Comparison of ENCODE assay signal across 15 cellular contexts in the genomic region with DNA sequence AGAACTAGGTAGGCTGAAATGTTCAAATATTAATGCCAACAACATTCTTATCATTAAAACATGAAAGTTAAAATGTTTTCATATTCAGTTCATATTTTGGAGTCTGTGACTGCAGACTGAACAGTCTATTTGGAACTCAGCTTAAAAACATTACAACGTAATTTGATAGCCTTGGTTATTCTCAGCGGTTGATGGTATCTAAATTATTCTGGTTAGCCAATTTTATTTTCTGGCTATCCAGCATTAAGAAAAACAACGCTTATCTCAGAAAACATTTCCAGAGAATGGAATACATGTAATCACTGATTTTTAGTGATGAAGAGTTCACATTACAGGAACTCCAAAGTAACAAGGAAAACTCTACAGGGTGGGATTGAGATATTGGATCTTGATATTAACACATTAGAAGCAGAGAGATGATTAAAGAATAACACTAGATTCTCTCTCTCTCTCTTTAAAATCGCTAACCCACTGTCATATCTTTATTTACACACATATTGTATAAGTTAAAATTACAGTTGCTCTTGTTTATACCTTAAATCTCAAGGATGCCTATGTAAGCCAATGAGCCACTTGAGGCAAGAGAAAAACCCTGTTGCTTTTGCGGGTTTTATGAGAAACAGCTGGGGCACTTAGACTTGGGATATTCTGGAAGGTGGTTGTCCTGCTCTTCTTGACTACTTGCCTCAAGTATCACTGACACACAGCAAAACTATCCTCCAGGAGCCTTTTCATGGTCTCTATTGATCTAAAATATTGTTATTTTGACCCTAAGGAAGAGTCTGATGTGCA.
"Had no signal": no experiment of that assay in that cellular context is flagged by ENCODE, and none has a peak within 500 bp of the region (broad histone marks: within the 10 kb centered on the region; RNA-seq: fewer than 3 reads in every experiment).

No MANE protein-coding gene starts in this region.

- DNase-seq: activated CD4-positive, alpha-beta T cell treated with anti-CD3 and anti-CD28 coated beads, Interleukin-2, amount 50 U/mL, for 4 hours; activated effector memory CD4-positive, alpha-beta T cell treated with Interleukin-2 at 50 U/mL for 16 hours; activated T-cell treated with anti-CD3 and anti-CD28 coated beads, Interleukin-2, amount 50 U/mL, for 1 hour; gastrocnemius medialis; heart right ventricle; kidney; left ventricle myocardium inferior; pancreas; small intestine; T-helper 2 cell had no signal

- H3K9me3 ChIP-seq: gastrocnemius medialis, heart right ventricle, left ventricle myocardium inferior, pancreas, tibial nerve, vagina had no signal

- H3K27ac ChIP-seq: cardiac muscle cell, gastrocnemius medialis, heart right ventricle, left ventricle myocardium inferior, neural progenitor cell, pancreas, tibial nerve, vagina had no signal

- H3K4me2 ChIP-seq: neural progenitor cell had no signal

- H3K4me3 ChIP-seq: cardiac muscle cell, gastrocnemius medialis, heart right ventricle, left ventricle myocardium inferior, neural progenitor cell, pancreas, tibial nerve, vagina had no signal

- H3K9ac ChIP-seq: neural progenitor cell had no signal

- H3K4me1 ChIP-seq: heart right ventricle, left ventricle myocardium inferior had no signal

- H3K36me3 ChIP-seq: cardiac muscle cell, gastrocnemius medialis, heart right ventricle, left ventricle myocardium inferior, neural progenitor cell, pancreas, tibial nerve, vagina had no signal

- ATAC-seq: activated naive CD4-positive, alpha-beta T cell treated with anti-CD3 and anti-CD28 coated beads, Interleukin-2, amount 50 U/mL, for 72 hours; gastrocnemius medialis; heart right ventricle; pancreas had no signal

- H3K27me3 ChIP-seq: cardiac muscle cell, gastrocnemius medialis, neural progenitor cell, pancreas, tibial nerve, vagina had no signal
